Comparison of ENCODE assay signal across 12 cellular contexts in the genomic region with DNA sequence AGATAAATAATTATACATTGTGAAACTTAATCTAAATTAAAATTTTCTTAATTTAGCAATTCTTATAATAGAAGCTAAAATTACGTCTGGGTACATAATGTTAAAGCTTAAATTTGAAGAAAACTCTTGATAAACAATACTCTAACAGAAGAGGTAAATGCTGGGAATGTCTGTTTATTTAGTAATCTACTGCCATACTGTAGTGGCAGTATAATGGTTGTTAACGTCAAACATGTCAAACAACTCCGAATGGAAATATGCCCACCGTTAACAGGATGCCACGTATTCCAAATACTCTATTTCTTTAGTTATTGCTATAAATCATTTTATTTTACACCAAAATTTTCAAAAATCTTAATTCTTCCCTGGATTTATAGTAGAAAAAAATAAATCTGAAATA.
"Had no signal": no experiment of that assay in that cellular context is flagged by ENCODE, and none has a peak within 500 bp of the region (broad histone marks: within the 10 kb centered on the region; RNA-seq: fewer than 3 reads in every experiment).

No MANE protein-coding gene starts in this region.

- H3K27ac ChIP-seq: adrenal gland, cardiac muscle cell, dorsolateral prefrontal cortex, neural progenitor cell, right lobe of liver, suprapubic skin had no signal

- H2AFZ ChIP-seq: neural progenitor cell had no signal

- DNase-seq: activated CD4-positive, alpha-beta memory T cell treated with anti-CD3 and anti-CD28 coated beads for 36 hours; activated CD4-positive, alpha-beta T cell treated with anti-CD3 and anti-CD28 coated beads for 1 hour; activated CD8-positive, alpha-beta memory T cell treated with anti-CD3 and anti-CD28 coated beads, Interleukin-2, amount 10 ng/mL, durations not matched to agents 7 days and 5 days; activated effector memory CD4-positive, alpha-beta T cell treated with anti-CD3 and anti-CD28 coated beads, Interleukin-2, amount 50 U/mL, for 16 hours; activated T-cell treated with anti-CD3 and anti-CD28 coated beads, Interleukin-2, amount 50 U/mL, for 4 hours; adrenal gland; dorsolateral prefrontal cortex; islet precursor cell; right lobe of liver had no signal

- H3K36me3 ChIP-seq: adrenal gland, cardiac muscle cell, neural progenitor cell, right lobe of liver, suprapubic skin had no signal

- H3K4me2 ChIP-seq: neural progenitor cell had no signal

- H3K9ac ChIP-seq: neural progenitor cell had no signal

- H3K4me1 ChIP-seq: adrenal gland, neural progenitor cell, right lobe of liver, suprapubic skin had no signal

- H3K27me3 ChIP-seq: adrenal gland, cardiac muscle cell, dorsolateral prefrontal cortex, neural progenitor cell, right lobe of liver, suprapubic skin had no signal

- H3K9me3 ChIP-seq: adrenal gland, right lobe of liver, suprapubic skin had no signal

- H3K4me3 ChIP-seq: adrenal gland, cardiac muscle cell, dorsolateral prefrontal cortex, neural progenitor cell, right lobe of liver, suprapubic skin had no signal
